ENCODE assay signal across 26 cellular contexts in the genomic region with DNA sequence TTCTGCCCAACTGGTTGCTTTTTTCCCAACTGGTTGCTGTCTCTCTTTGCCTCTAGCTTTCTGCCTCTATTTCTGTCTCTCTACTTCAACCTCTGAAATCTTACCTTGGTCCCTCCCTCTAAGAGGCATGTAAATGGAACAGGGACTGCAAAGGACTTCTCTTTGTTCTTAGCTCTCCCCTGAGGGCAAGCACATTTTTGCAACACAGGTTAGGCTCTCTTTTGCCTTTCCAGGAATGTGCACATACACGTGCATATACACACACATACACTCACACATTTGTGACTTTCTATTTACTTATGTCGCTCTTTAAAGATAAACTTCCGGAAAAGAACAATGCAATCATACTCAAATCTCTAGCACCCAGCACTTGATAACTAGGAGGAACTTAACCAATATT.
"Had no signal": no experiment of that assay in that cellular context is flagged by ENCODE, and none has a peak within 500 bp of the region (broad histone marks: within the 10 kb centered on the region; RNA-seq: fewer than 3 reads in every experiment).

No MANE protein-coding gene starts in this region.

- H3K27me3 Mint-ChIP-seq: activated B cell treated with CpG ODN at 0.5 μM for 24 hours; activated T-cell treated with anti-CD3 and anti-CD28 coated beads, Interleukin-2, amount 50 U/mL, for 24 hours; activated T-helper 17 cell treated with anti-CD3 and anti-CD28 coated beads, Interleukin-2, amount 50 U/mL, for 72 hours; dendritic cell treated with granulocyte-macrophage colony-stimulating factor and Interleukin-4, amounts not matched to agents 40 ng/mL and 50 ng/mL, for 4 days had no signal

- H3K36me3 ChIP-seq: left lung, spleen, upper lobe of left lung had no signal

- DNase-seq: activated B cell treated with CpG ODN at 0.5 μM for 24 hours; activated CD4-positive, alpha-beta T cell treated with anti-CD3 and anti-CD28 coated beads for 36 hours; activated CD4-positive, alpha-beta T cell treated with anti-CD3 and anti-CD28 coated beads, Interleukin-2, amount 50 U/mL, for 4 hours; activated CD8-positive, alpha-beta memory T cell treated with anti-CD3 and anti-CD28 coated beads for 24 hours; activated CD8-positive, alpha-beta memory T cell treated with anti-CD3 and anti-CD28 coated beads, Interleukin-2, amount 50 U/mL, for 4 hours; activated T-cell treated with anti-CD3 and anti-CD28 coated beads, Interleukin-2, amount 50 U/mL, for 24 hours; aorta; effector CD4-positive, alpha-beta T cell; erythroblast; foreskin fibroblast; immature natural killer cell; kidney glomerular epithelial cell; left lung; naive thymus-derived CD8-positive, alpha-beta T cell; retina; spleen; stimulated activated CD4-positive, alpha-beta T cell treated with anti-CD3 and anti-CD28 coated beads, Interleukin-4, amount 100 ng/mL, for 1 hour; stimulated activated naive CD4-positive, alpha-beta T cell; T-helper 9 cell; testis; upper lobe of left lung had no signal

- H3K4me1 Mint-ChIP-seq: activated B cell treated with CpG ODN at 0.5 μM for 24 hours; activated CD4-positive, alpha-beta T cell treated with anti-CD3 and anti-CD28 coated beads for 36 hours; activated T-helper 17 cell treated with anti-CD3 and anti-CD28 coated beads, Interleukin-2, amount 50 U/mL, for 72 hours; immature natural killer cell; naive thymus-derived CD8-positive, alpha-beta T cell had no signal

- H3K9me3 ChIP-seq: left lung, spleen, testis, upper lobe of left lung had no signal

- H3K27ac Mint-ChIP-seq: activated B cell treated with CpG ODN at 0.5 μM for 24 hours; activated CD4-positive, alpha-beta T cell treated with anti-CD3 and anti-CD28 coated beads for 36 hours; activated naive CD4-positive, alpha-beta T cell treated with anti-CD3 and anti-CD28 coated beads, Interleukin-2, amount 50 U/mL, for 72 hours; activated T-cell treated with anti-CD3 and anti-CD28 coated beads, Interleukin-2, amount 50 U/mL, for 24 hours; activated T-helper 17 cell treated with anti-CD3 and anti-CD28 coated beads, Interleukin-2, amount 50 U/mL, for 72 hours; brain; dendritic cell treated with granulocyte-macrophage colony-stimulating factor and Interleukin-4, amounts not matched to agents 40 ng/mL and 50 ng/mL, for 4 days; immature natural killer cell; naive thymus-derived CD8-positive, alpha-beta T cell had no signal

- H3K4me3 Mint-ChIP-seq: activated B cell treated with CpG ODN at 0.5 μM for 24 hours; activated CD4-positive, alpha-beta T cell treated with anti-CD3 and anti-CD28 coated beads for 36 hours; activated T-cell treated with anti-CD3 and anti-CD28 coated beads, Interleukin-2, amount 50 U/mL, for 24 hours; activated T-helper 17 cell treated with anti-CD3 and anti-CD28 coated beads, Interleukin-2, amount 50 U/mL, for 72 hours; brain; dendritic cell treated with granulocyte-macrophage colony-stimulating factor and Interleukin-4, amounts not matched to agents 40 ng/mL and 50 ng/mL, for 4 days; immature natural killer cell; naive thymus-derived CD8-positive, alpha-beta T cell had no signal

- H3K27ac ChIP-seq: left lung, spleen, testis, upper lobe of left lung had no signal

- H3K4me1 ChIP-seq: left lung, spleen, testis, upper lobe of left lung had no signal

- H3K4me3 ChIP-seq: left lung, lung, spleen, testis, upper lobe of left lung had no signal

- H3K36me3 Mint-ChIP-seq: activated naive CD4-positive, alpha-beta T cell treated with anti-CD3 and anti-CD28 coated beads, Interleukin-2, amount 50 U/mL, for 72 hours; immature natural killer cell; naive thymus-derived CD8-positive, alpha-beta T cell had no signal

- H3K27me3 ChIP-seq: left lung, spleen, testis, upper lobe of left lung had no signal
